24 cellular contexts compared by ENCODE assay signal in the genomic region with DNA sequence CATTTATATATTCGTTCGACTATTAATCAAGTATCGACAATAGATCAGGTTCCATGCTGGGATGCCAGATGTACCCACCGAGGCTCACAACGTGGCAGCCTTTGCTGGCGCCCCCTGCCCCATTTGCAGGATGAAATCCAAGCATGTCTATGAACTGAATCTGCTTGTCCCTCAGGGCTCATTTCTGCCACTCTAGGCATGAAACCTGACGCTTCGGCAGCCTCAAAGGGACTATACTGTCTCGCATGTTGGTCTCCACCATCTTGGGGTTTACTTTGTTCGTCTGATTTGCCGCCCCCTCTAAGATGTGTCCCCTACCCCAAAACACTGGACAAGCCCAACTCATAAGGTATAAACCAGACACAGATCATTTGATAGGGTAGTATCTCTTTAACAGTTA.
"Had no signal": no experiment of that assay in that cellular context is flagged by ENCODE, and none has a peak within 500 bp of the region (broad histone marks: within the 10 kb centered on the region; RNA-seq: fewer than 3 reads in every experiment).

No MANE protein-coding gene starts in this region.

- H3K4me1 Mint-ChIP-seq: stimulated activated memory B cell treated with anti-CD40 and anti-IgM and Interleukin-4, amounts not matched to agents 10 μg/mL and 1 μg/mL and 100 μg/mL, for 72 hours; stimulated activated naive CD8-positive, alpha-beta T cell treated with anti-CD3 and anti-CD28 coated beads, Interleukin-15, amount 100 ng/mL, for 72 hours had no signal

- H3K4me3 Mint-ChIP-seq: naive thymus-derived CD8-positive, alpha-beta T cell; natural killer cell treated with Interleukin-12 subunit alpha and Interleukin-12 subunit beta and Interleukin-15 and Interleukin-18, amount 100 ng/mL, for 72 hours; nephron progenitor cell; neural crest cell; stimulated activated memory B cell treated with anti-CD40 and anti-IgM and Interleukin-4, amounts not matched to agents 10 μg/mL and 1 μg/mL and 100 μg/mL, for 72 hours; stimulated activated naive CD8-positive, alpha-beta T cell treated with anti-CD3 and anti-CD28 coated beads, Interleukin-15, amount 100 ng/mL, for 72 hours had no signal

- DNase-seq: naive thymus-derived CD8-positive, alpha-beta T cell; nephron progenitor cell; occipital lobe; ovary; psoas muscle; right cardiac atrium; right lobe of liver; sigmoid colon; small intestine; stimulated activated CD4-positive, alpha-beta T cell treated with anti-CD3 and anti-CD28 coated beads, Interleukin-15, amount 100 ng/mL, for 24 hours; stimulated activated CD4-positive, alpha-beta T cell treated with anti-CD3 and anti-CD28 coated beads, Interleukin-2, amount 100 ng/mL, for 24 hours; stimulated activated CD4-positive, alpha-beta T cell treated with anti-CD3 and anti-CD28 coated beads, Interleukin-2, amount 100 ng/mL, for 48 hours; stimulated activated CD4-positive, alpha-beta T cell treated with anti-CD3 and anti-CD28 coated beads, Interleukin-4, amount 100 ng/mL, for 24 hours; stimulated activated naive CD4-positive, alpha-beta T cell; stimulated activated naive CD8-positive, alpha-beta T cell treated with anti-CD3 and anti-CD28 coated beads, Interleukin-15, amount 100 ng/mL, for 72 hours; stimulated activated naive CD8-positive, alpha-beta T cell treated with anti-CD3 and anti-CD28 coated beads, Interleukin-15, Interleukin-2, amounts not matched to agents 100 U/mL and 50 U/mL, for 24 hours; substantia nigra; testis; tibial artery; transverse colon had no signal

- H3K27ac Mint-ChIP-seq: natural killer cell treated with Interleukin-12 subunit alpha and Interleukin-12 subunit beta and Interleukin-15 and Interleukin-18, amount 100 ng/mL, for 72 hours; nephron progenitor cell; progenitor cell of endocrine pancreas; stimulated activated memory B cell treated with anti-CD40 and anti-IgM and Interleukin-4, amounts not matched to agents 10 μg/mL and 1 μg/mL and 100 μg/mL, for 72 hours had no signal

- ATAC-seq: naive thymus-derived CD8-positive, alpha-beta T cell; psoas muscle; right cardiac atrium; stimulated activated memory B cell treated with anti-CD40 and anti-IgM and Interleukin-4, amounts not matched to agents 10 μg/mL and 1 μg/mL and 100 μg/mL, for 72 hours; stimulated activated naive CD8-positive, alpha-beta T cell treated with anti-CD3 and anti-CD28 coated beads, Interleukin-15, amount 100 ng/mL, for 72 hours; stimulated activated naive CD8-positive, alpha-beta T cell treated with anti-CD3 and anti-CD28 coated beads, Interleukin-15, Interleukin-2, amounts not matched to agents 100 U/mL and 50 U/mL, for 24 hours had no signal

- H3K9me3 Mint-ChIP-seq: naive thymus-derived CD8-positive, alpha-beta T cell; natural killer cell treated with Interleukin-12 subunit alpha and Interleukin-12 subunit beta and Interleukin-15 and Interleukin-18, amount 100 ng/mL, for 72 hours; nephron progenitor cell; neural crest cell; stimulated activated memory B cell treated with anti-CD40 and anti-IgM and Interleukin-4, amounts not matched to agents 10 μg/mL and 1 μg/mL and 100 μg/mL, for 72 hours; stimulated activated naive CD8-positive, alpha-beta T cell treated with anti-CD3 and anti-CD28 coated beads, Interleukin-15, amount 100 ng/mL, for 72 hours had no signal

- H3K27me3 Mint-ChIP-seq: naive thymus-derived CD8-positive, alpha-beta T cell; natural killer cell treated with Interleukin-12 subunit alpha and Interleukin-12 subunit beta and Interleukin-15 and Interleukin-18, amount 100 ng/mL, for 72 hours; progenitor cell of endocrine pancreas; stimulated activated memory B cell treated with anti-CD40 and anti-IgM and Interleukin-4, amounts not matched to agents 10 μg/mL and 1 μg/mL and 100 μg/mL, for 72 hours; stimulated activated naive CD8-positive, alpha-beta T cell treated with anti-CD3 and anti-CD28 coated beads, Interleukin-15, amount 100 ng/mL, for 72 hours had no signal
